ENCODE assay signal across 9 cellular contexts in the genomic region with DNA sequence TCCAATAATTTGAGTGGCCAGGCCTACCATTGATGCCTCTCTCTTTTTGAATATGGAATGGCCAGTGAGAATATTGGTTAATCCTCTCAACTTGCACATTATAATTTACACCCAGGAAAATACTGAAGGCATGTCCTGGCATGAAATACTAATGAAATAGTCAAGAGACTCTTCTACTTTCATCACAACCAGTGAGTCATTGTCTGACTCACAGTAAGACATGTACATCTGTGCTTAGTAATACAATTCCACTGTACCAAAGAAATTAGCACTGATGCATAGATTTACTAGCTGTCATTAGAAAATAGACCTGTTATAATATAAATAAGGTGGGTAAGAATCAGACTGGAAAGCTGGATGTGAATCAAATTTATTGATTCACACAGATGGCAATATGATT. TPM values are rescaled to one million over a fixed set of nuclear protein-coding genes. Genes with fewer than 3 reads are reported as not detected.
DNase-seq lines count a peak whose midpoint lies in the region; ATAC-seq and TF ChIP-seq lines count a peak whose summit lies in the region.
"Had no signal": no experiment of that assay in that cellular context is flagged by ENCODE, and none has a peak within 500 bp of the region (broad histone marks: within the 10 kb centered on the region; RNA-seq: fewer than 3 reads in every experiment).

No MANE protein-coding gene starts in this region.

- H3K9me3 Mint-ChIP-seq in CD8-positive, alpha-beta T cell: no peaks in the 10 kb centered on the region
- H3K9me3 Mint-ChIP-seq: T-helper 1 cell treated with Interleukin-12 subunit alpha and Interleukin-12 subunit beta and Interleukin-4 antibody, amounts not matched to agents 30 μg/mL and 1 μg/mL, for 36 hours had no signal

- H3K27ac ChIP-seq in CD8-positive, alpha-beta T cell (ENCODE audit: low read depth, low read length): no peak overlapping the region
- no peak overlapping the region for H3K27ac ChIP-seq in substantia nigra (ENCODE audit: low read depth, low read length, poor library complexity, severe bottlenecking)

- no peaks in the 10 kb centered on the region for H3K36me3 Mint-ChIP-seq in CD8-positive, alpha-beta T cell

- DNase-seq in AG09319 (ENCODE audit: extremely low read depth, low read depth) (peak; percentile 39), LHCN-M2 (ENCODE audit: low read depth) (peak; percentile 95), epithelial cell of esophagus (ENCODE audit: low read depth) (peak; percentile 98), substantia nigra (lab: John Stamatoyannopoulos, UW) (no peak)
- no peak for DNase-seq in CD8-positive, alpha-beta T cell
- DNase-seq in activated naive CD4-positive, alpha-beta T cell treated with anti-CD3 and anti-CD28 coated beads, Interleukin-2, amount 50 U/mL, for 16 hours: no peak

- no peaks in the 10 kb centered on the region for H3K9me3 ChIP-seq in CD8-positive, alpha-beta T cell (ENCODE audit: low read length)

- H3K4me3 ChIP-seq in epithelial cell of esophagus (ENCODE audit: low read length): no peak overlapping the region
- H3K4me3 ChIP-seq in CD8-positive, alpha-beta T cell (ENCODE audit: low read depth, low read length): no peak overlapping the region

- intact Hi-C loops in CD8-positive, alpha-beta T cell (cut with DNase I, micrococcal nuclease): no loop called here

- POLR2A ChIA-PET in CD8-positive, alpha-beta T cell (lab: Charles Lee): no interaction called here

- no peak overlapping the region for H3K4me3 Mint-ChIP-seq in CD8-positive, alpha-beta T cell
- H3K4me3 Mint-ChIP-seq: T-helper 1 cell treated with Interleukin-12 subunit alpha and Interleukin-12 subunit beta and Interleukin-4 antibody, amounts not matched to agents 30 μg/mL and 1 μg/mL, for 36 hours had no signal

- no peaks in the 10 kb centered on the region for H3K27me3 ChIP-seq in CD8-positive, alpha-beta T cell (ENCODE audit: insufficient read depth, low read length)

- H3K4me1 ChIP-seq in CD8-positive, alpha-beta T cell (ENCODE audit: insufficient read depth, low read length): no peaks in the 10 kb centered on the region

- no peak for TF ChIP-seq CTCF in AG09319 (IDR thresholded peaks at IDR 0.05; ENCODE audit: low read depth, low read length)
- TF ChIP-seq CTCF in epithelial cell of esophagus (IDR thresholded peaks at IDR 0.05; ENCODE audit: insufficient read depth, low read depth, low read length, missing control alignments): no peak
- no peak for TF ChIP-seq CTCF in CD8-positive, alpha-beta T cell (IDR thresholded peaks at IDR 0.05)

- H3K4me1 Mint-ChIP-seq in CD8-positive, alpha-beta T cell (ENCODE audit: low read depth): no peaks in the 10 kb centered on the region

- H3K27ac Mint-ChIP-seq in CD8-positive, alpha-beta T cell: no peak overlapping the region
- H3K27ac Mint-ChIP-seq: T-helper 1 cell treated with Interleukin-12 subunit alpha and Interleukin-12 subunit beta and Interleukin-4 antibody, amounts not matched to agents 30 μg/mL and 1 μg/mL, for 36 hours had no signal

- CTCF ChIA-PET in CD8-positive, alpha-beta T cell (lab: Charles Lee): no interaction called here

- peaks cover 4% of the 10 kb centered on the region for H3K27me3 Mint-ChIP-seq in CD8-positive, alpha-beta T cell (ENCODE audit: low read depth)

- ATAC-seq in GM21447 (IDR thresholded peaks at IDR 0.05; ENCODE audit: unreplicated experiment): peak; percentile 83
- no peak for ATAC-seq in CD8-positive, alpha-beta T cell
- no peak for ATAC-seq in HG02588 (IDR thresholded peaks at IDR 0.05; ENCODE audit: unreplicated experiment)

- H3K36me3 ChIP-seq in CD8-positive, alpha-beta T cell (ENCODE audit: insufficient read depth, low read length): no peaks in the 10 kb centered on the region

RNA-seq across cellular contexts. Expression of gene KCNC2, which starts 31.6 kb away (rescaled TPM):
- not detected in 2 replicates for total RNA-seq in LHCN-M2 (2014; rRNA removed)
- not detected for polyA plus RNA-seq in LHCN-M2 (2012)
- not detected for total RNA-seq in CD8-positive, alpha-beta T cell

Comparison
In these comparisons a context has a peak if more than half of its experiments do, and no peak if none do; other contexts are left out.
1. DNase-seq: peak in AG09319 (single experiment), LHCN-M2 (single experiment) and epithelial cell of esophagus (single experiment); none in CD8-positive, alpha-beta T cell (0 of 7), substantia nigra (0 of 49) and activated naive CD4-positive, alpha-beta T cell treated with anti-CD3 and anti-CD28 coated beads, Interleukin-2, amount 50 U/mL, for 16 hours (single experiment).